10 cellular contexts compared by ENCODE assay signal in the genomic region with DNA sequence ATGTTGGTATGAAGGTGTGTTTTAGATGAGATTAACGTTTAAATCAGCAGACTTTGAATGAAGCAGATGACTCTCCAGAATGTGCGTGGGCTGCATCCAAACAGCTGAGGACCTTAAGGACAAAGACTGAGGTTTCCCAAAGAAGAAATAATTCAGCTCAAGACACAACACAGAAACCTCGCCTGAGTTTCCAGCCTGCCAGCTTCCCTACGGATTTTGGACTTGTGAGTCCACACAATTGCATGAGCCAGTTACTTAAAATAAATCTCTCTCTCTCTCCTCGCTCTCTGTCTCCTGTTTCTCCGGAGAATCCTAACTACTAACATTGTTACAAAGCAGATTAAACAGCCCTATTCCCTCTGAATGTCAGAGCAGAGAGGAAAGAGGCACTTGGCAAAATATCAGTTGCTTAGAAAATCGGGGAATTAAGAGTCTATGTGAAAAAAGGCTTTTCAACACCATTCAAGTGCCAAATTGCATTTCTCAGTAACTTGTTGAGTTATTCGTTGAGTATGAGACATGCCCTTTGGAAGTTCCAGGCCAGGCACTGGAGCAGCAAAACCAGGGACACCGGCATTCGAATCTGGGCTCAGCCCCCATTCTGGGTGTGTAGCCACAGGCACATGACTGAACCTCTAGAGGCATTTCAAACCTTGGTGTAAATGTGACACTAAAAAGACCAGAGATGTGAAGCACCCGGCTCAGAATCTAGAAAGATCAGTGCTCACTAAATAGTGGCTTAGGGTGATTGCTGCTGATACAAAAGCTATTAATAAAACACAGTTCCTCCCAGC.
DNase-seq lines count a peak whose midpoint lies in the region; ATAC-seq and TF ChIP-seq lines count a peak whose summit lies in the region.
"Had no signal": no experiment of that assay in that cellular context is flagged by ENCODE, and none has a peak within 500 bp of the region (broad histone marks: within the 10 kb centered on the region; RNA-seq: fewer than 3 reads in every experiment).

No MANE protein-coding gene starts in this region.

- H3K9me3 ChIP-seq in cardiac muscle cell (ENCODE audit: low read depth), result no peaks in the 10 kb centered on the region

- H3K36me3 ChIP-seq in cardiac muscle cell, result no peaks in the 10 kb centered on the region
- H3K36me3 ChIP-seq in rectal smooth muscle tissue (ENCODE audit: control insufficient read depth, insufficient read depth, low read length), result no peaks in the 10 kb centered on the region

- no peak overlapping the region for H3K9ac ChIP-seq in rectal smooth muscle tissue (ENCODE audit: low read length)

- H3K27me3 ChIP-seq in cardiac muscle cell (no peaks in the 10 kb centered on the region), rectal smooth muscle tissue (ENCODE audit: control insufficient read depth, insufficient read depth, low read length) (no peaks in the 10 kb centered on the region)

- H3K4me3 ChIP-seq in cardiac muscle cell, result no peak overlapping the region
- H3K4me3 ChIP-seq in rectal smooth muscle tissue (ENCODE audit: low read length), result no peak overlapping the region

- H3K4me1 Mint-ChIP-seq in CD14-positive monocyte, result peaks cover 13% of the 10 kb centered on the region

- H3K36me3 Mint-ChIP-seq in CD14-positive monocyte, result no peaks in the 10 kb centered on the region
- H3K36me3 Mint-ChIP-seq: activated naive CD8-positive, alpha-beta T cell had no signal

- DNase-seq in C1 segment of cervical spinal cord (lab: John Stamatoyannopoulos, UW), result peak in 10 of 14 donors; percentile 5 to 86 (median 50)
- peak; percentile 19 to 70 for DNase-seq in cardiac muscle cell (ENCODE audit: low read depth in 1 of 2, low spot score in 1 of 2)
- no peak for DNase-seq in activated gamma-delta T cell (lab: John Stamatoyannopoulos, UW)
- no peak for DNase-seq in CD14-positive monocyte (ENCODE audit: low spot score)
- no peak for DNase-seq in GM20000 (ENCODE audit: low spot score)
- DNase-seq: CD4-positive, alpha-beta T cell had no signal

- intact Hi-C loops in CD14-positive monocyte (cut with micrococcal nuclease), result no loop called here

- peaks cover 8 to 16% (median 9%) of the 10 kb centered on the region in 3 donors for H3K27me3 Mint-ChIP-seq in CD14-positive monocyte (ENCODE audit: low read depth in 3 of 3)

- H3K27ac Mint-ChIP-seq in CD14-positive monocyte, result peak overlapping the region in 2 of 7 donors; percentile 9 to 84
- H3K27ac Mint-ChIP-seq: activated naive CD8-positive, alpha-beta T cell; CD4-positive, alpha-beta T cell had no signal

- TF ChIP-seq CTCF in cardiac muscle cell (IDR thresholded peaks at IDR 0.05; ENCODE audit: low read depth, low read length) (no peak), CD14-positive monocyte (IDR thresholded peaks at IDR 0.05) (no peak), GM20000 (IDR thresholded peaks at IDR 0.05; ENCODE audit: extremely low read depth, missing control alignments) (no peak)

- ATAC-seq in GM21367 (IDR thresholded peaks at IDR 0.05; ENCODE audit: unreplicated experiment), result no peak

- H3K27ac ChIP-seq in angular gyrus (ENCODE audit: low read depth, low read length), result peak overlapping the region; percentile 97
- H3K27ac ChIP-seq in cardiac muscle cell, result peak overlapping the region; percentile 68
- peak overlapping the region; percentile 75 for H3K27ac ChIP-seq in rectal smooth muscle tissue (ENCODE audit: low read depth, low read length)

- H3K4me1 ChIP-seq in cardiac muscle cell (ENCODE audit: low read depth), result peaks cover 12% of the 10 kb centered on the region
- H3K4me1 ChIP-seq in rectal smooth muscle tissue (ENCODE audit: control insufficient read depth, insufficient read depth, low read length), result peaks cover 19% of the 10 kb centered on the region

- H3K4me3 Mint-ChIP-seq in CD14-positive monocyte, result no peak overlapping the region
- H3K4me3 Mint-ChIP-seq: activated naive CD8-positive, alpha-beta T cell; CD4-positive, alpha-beta T cell had no signal

- peaks cover 0 to 5% (median 1%) of the 10 kb centered on the region in 7 donors for H3K9me3 Mint-ChIP-seq in CD14-positive monocyte
- H3K9me3 Mint-ChIP-seq: CD4-positive, alpha-beta T cell had no signal

Comparison
In these comparisons a context has a peak if more than half of its experiments do, and no peak if none do; other contexts are left out.
1. DNase-seq: peak in C1 segment of cervical spinal cord (10 of 14) and cardiac muscle cell (2 of 2); none in activated gamma-delta T cell (single experiment), CD14-positive monocyte (single experiment) and GM20000 (single experiment).
2. Peak in every context shown above with its lines, with median percentiles within 50 percentile points of each other: H3K27ac ChIP-seq.